29 cellular contexts compared by ENCODE assay signal in genomic region chr5:82010696-82011095, GRCh38.
"Had no signal": no experiment of that assay in that cellular context is flagged by ENCODE, and none has a peak within 500 bp of the region (broad histone marks: within the 10 kb centered on the region; RNA-seq: fewer than 3 reads in every experiment).

No MANE protein-coding gene starts in this region.

- H3K36me3 ChIP-seq: adrenal gland, brain microvascular endothelial cell, breast epithelium, cardiac muscle cell had no signal

- H3K9me3 ChIP-seq: adrenal gland, body of pancreas, breast epithelium had no signal

- H3K4me3 ChIP-seq: adrenal gland, body of pancreas, breast epithelium, cardiac muscle cell had no signal

- H3K27me3 ChIP-seq: adrenal gland, body of pancreas, brain microvascular endothelial cell, breast epithelium, cardiac muscle cell had no signal

- H3K4me1 ChIP-seq: adrenal gland, body of pancreas, breast epithelium had no signal

- H3K27ac ChIP-seq: adrenal gland, body of pancreas, brain microvascular endothelial cell, breast epithelium, cardiac muscle cell had no signal

- DNase-seq: activated effector memory CD4-positive, alpha-beta T cell treated with anti-CD3 and anti-CD28 coated beads, Interleukin-2, amount 50 U/mL, for 16 hours; activated effector memory CD4-positive, alpha-beta T cell treated with Interleukin-2 at 50 U/mL for 16 hours; activated gamma-delta T cell; activated gamma-delta T cell treated with Interleukin-2 at 50 U/mL for 16 hours; activated naive CD4-positive, alpha-beta T cell; activated naive CD4-positive, alpha-beta T cell treated with anti-CD3 and anti-CD28 coated beads for 36 hours; activated naive CD4-positive, alpha-beta T cell treated with anti-CD3 and anti-CD28 coated beads, Interleukin-2, amount 10 ng/mL, durations not matched to agents 7 days and 5 days; activated naive CD4-positive, alpha-beta T cell treated with anti-CD3 and anti-CD28 coated beads, Interleukin-2, amount 50 U/mL, for 16 hours; activated naive CD4-positive, alpha-beta T cell treated with Interleukin-2 at 50 U/mL for 16 hours; activated naive CD8-positive, alpha-beta T cell treated with anti-CD3 and anti-CD28 coated beads for 36 hours; activated naive CD8-positive, alpha-beta T cell treated with anti-CD3 and anti-CD28 coated beads, Interleukin-2, amount 10 ng/mL, durations not matched to agents 7 days and 5 days; activated naive CD8-positive, alpha-beta T cell treated with anti-CD3 and anti-CD28 coated beads, Interleukin-2, amount 50 U/mL, for 24 hours; activated T-cell treated with anti-CD3 and anti-CD28 coated beads, Interleukin-2, amount 50 U/mL, for 1 hour; activated T-cell treated with anti-CD3 and anti-CD28 coated beads, Interleukin-2, amount 50 U/mL, for 24 hours; activated T-cell treated with anti-CD3 and anti-CD28 coated beads, Interleukin-2, amount 50 U/mL, for 4 hours; activated T-cell treated with anti-CD3 and anti-CD28 coated beads, Interleukin-2, amount 50 U/mL, for 48 hours; activated T-cell treated with anti-CD3 and anti-CD28 coated beads, Interleukin-2, amount 50 U/mL, for 72 hours; adrenal gland; amniotic stem cell; amygdala; anterior cingulate cortex; aorta; body of pancreas; brain microvascular endothelial cell; caudate nucleus; central memory CD4-positive, alpha-beta T cell; cerebellar nuclear complex had no signal
